In the genomic region with DNA sequence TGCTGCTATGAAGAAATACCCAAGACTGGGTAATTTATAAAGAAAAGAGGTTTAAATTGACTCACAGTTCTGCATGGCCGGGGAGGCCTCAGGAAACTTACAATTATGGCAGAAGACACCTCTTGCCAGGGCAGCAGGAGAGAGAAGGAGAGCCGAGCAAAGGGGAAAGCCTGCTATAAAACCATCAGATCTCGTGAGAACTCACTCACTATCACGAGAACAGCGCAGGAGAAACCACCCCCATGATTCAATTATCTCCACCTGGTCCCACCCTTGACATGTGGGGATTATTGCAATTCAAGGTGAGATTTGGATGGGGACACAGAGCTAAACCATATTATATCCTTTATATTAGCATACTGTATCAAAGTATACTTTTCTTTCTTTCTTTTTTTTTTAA, we compare ENCODE assay signal across 13 cellular contexts. TPM values are rescaled to one million over a fixed set of nuclear protein-coding genes. Genes with fewer than 3 reads are reported as not detected.
DNase-seq lines count a peak whose midpoint lies in the region; ATAC-seq, FAIRE-seq and TF ChIP-seq lines count a peak whose summit lies in the region.
"Not testable (repeated sequence)": the region's sequence is repeated elsewhere in the genome, so short reads cannot be mapped to it uniquely, and the experiment has no call there.
"Had no signal": no experiment of that assay in that cellular context is flagged by ENCODE, and none has a peak within 500 bp of the region (broad histone marks: within the 10 kb centered on the region; RNA-seq: fewer than 3 reads in every experiment).

No MANE protein-coding gene starts in this region.

- TF ChIP-seq EP300 in K562 (IDR thresholded peaks at IDR 0.05; ENCODE audit: low read length); HepG2 (IDR thresholded peaks at IDR 0.05; ENCODE audit: low read depth in 2 of 2, low read length in 2 of 2); HepG2 (CRISPR knock-in tag; IDR thresholded peaks at IDR 0.05; ENCODE audit: borderline replicate concordance): not testable (repeated sequence)

- not testable (repeated sequence) for H3K4me2 ChIP-seq in Karpas-422 (ENCODE audit: low read depth, low read length, poor library complexity, severe bottlenecking); K562 (ENCODE audit: insufficient read depth, low read length)
- H3K4me2 ChIP-seq in HepG2 (ENCODE audit: low read depth, low read length) = peak overlapping the region; percentile 39; the same call in 1 of the 2 replicates

- H3K4me3 Mint-ChIP-seq in endodermal cell = not testable (repeated sequence)

- not testable (repeated sequence) for H4K20me1 ChIP-seq in Karpas-422 (ENCODE audit: insufficient read depth, low read depth, low read length); K562 (replicated peaks; ENCODE audit: control insufficient read depth, insufficient read depth, low read length); HepG2 (ENCODE audit: insufficient read depth, low read length)

- H3K27ac Mint-ChIP-seq in endodermal cell = not testable (repeated sequence)

- FAIRE-seq in K562 (lab: Jason Lieb, UNC); HepG2 (lab: Jason Lieb, UNC): not testable (repeated sequence)

- not testable (repeated sequence) for TF ChIP-seq POLR2A in K562 (conservative IDR thresholded peaks at IDR 0.05); HepG2 (IDR thresholded peaks at IDR 0.05; ENCODE audit: insufficient read depth in 1 of 2, low read depth in 2 of 2, low read length in 2 of 2)

- CTCF ChIA-PET in K562 (lab: Yijun Ruan, JAX; ENCODE audit: low intra/inter-chr PET ratio) = not testable (repeated sequence)
- CTCF ChIA-PET in HepG2 (lab: Yijun Ruan, JAX; ENCODE audit: low intra/inter-chr PET ratio, low total read pairs) = interaction anchor here (0.6 kb wide), 1 partner anchor 40 kb away, joined by 3 read pairs; no protein-coding TSS in a partner anchor

- not testable (repeated sequence) for TF ChIP-seq CTCF in K562 (IDR thresholded peaks at IDR 0.05 in 2 of 3, conservative IDR thresholded peaks at IDR 0.05 in 1 of 3; ENCODE audit: insufficient read depth in 2 of 3, low read depth in 1 of 3, low read length in 3 of 3); endodermal cell (conservative IDR thresholded peaks at IDR 0.05); HepG2 (CRISPR knock-in tag; IDR thresholded peaks at IDR 0.05)

- H3K27me3 Mint-ChIP-seq in endodermal cell (ENCODE audit: insufficient read depth) = not testable (repeated sequence)

- not testable (repeated sequence) for BruUV-seq in K562 (replicated peaks; lab: Mats Ljungman, UMichigan); HepG2 (replicated peaks; lab: Mats Ljungman, UMichigan)

- DNase-seq in Karpas-422 (peak; percentile 39), endodermal cell (peak; percentile 1), ureter (ENCODE audit: low spot score) (peak; percentile 1)
- DNase-seq in K562 (ENCODE audit: extremely low read depth in 1 of 4, low spot score in 3 of 4); HepG2 (ENCODE audit: low spot score): not testable (repeated sequence)
- peak; percentile 20 for DNase-seq in stimulated activated CD8-positive, alpha-beta memory T cell treated with anti-CD3 and anti-CD28 coated beads, Interleukin-4, amount 100 ng/mL, for 48 hours

- POLR2A ChIA-PET in K562 (lab: Yijun Ruan, JAX) = interaction anchor here (1.3 kb wide), 1 partner anchor 17 kb away, joined by 3 read pairs; no protein-coding TSS in a partner anchor
- POLR2A ChIA-PET in HepG2 (lab: Yijun Ruan, JAX) = not testable (repeated sequence)

- not testable (repeated sequence) for H3K9me3 ChIP-seq in Karpas-422 (ENCODE audit: low read length); K562 (replicated peaks; ENCODE audit: control insufficient read depth, insufficient read depth, low read depth, low read length); endodermal cell (ENCODE audit: control insufficient read depth, low read length); HepG2 (ENCODE audit: low read length)

- not testable (repeated sequence) for H3K79me2 ChIP-seq in Karpas-422 (ENCODE audit: low read length); K562 (ENCODE audit: control insufficient read depth, insufficient read depth, low read length); HepG2 (ENCODE audit: insufficient read depth, low read length)

- H3K4me1 ChIP-seq in Karpas-422 (ENCODE audit: low read length) (peaks cover 17% of the 10 kb centered on the region), K562 (replicated peaks in 1 of 2; ENCODE audit: control insufficient read depth in 2 of 2, insufficient read depth in 2 of 2, low read length in 2 of 2) (peaks cover 11% of the 10 kb centered on the region in 2 experiments), HepG2 (ENCODE audit: insufficient read depth, low read length) (peaks cover 20% of the 10 kb centered on the region)
- H3K4me1 ChIP-seq in endodermal cell (ENCODE audit: control insufficient read depth, insufficient read depth, low read length) = not testable (repeated sequence)

- in situ Hi-C loops in K562 (cut with MboI) = not testable (repeated sequence)
- in situ Hi-C loops in HepG2 (cut with HindIII; ENCODE audit: extremely low pct_ligation_motif_present, low pct_unique_long_range_greater_than_20kb) = loop anchor here (25.0 kb wide), 1 partner anchor 518 kb away; no protein-coding TSS in a partner anchor

- H3K9me3 Mint-ChIP-seq in endodermal cell = not testable (repeated sequence)

- not testable (repeated sequence) for ATAC-seq in K562, HepG2

- H3K27ac ChIP-seq in Karpas-422 (ENCODE audit: low read length); K562 (ENCODE audit: extremely low read depth, low read depth, low read length); endodermal cell (ENCODE audit: low read depth, low read length); HepG2 (ENCODE audit: extremely low read length, insufficient read depth, low read length): not testable (repeated sequence)

- TF ChIP-seq RAD21 in K562 (CRISPR knock-in tag; conservative IDR thresholded peaks at IDR 0.05 in 1 of 2, IDR thresholded peaks at IDR 0.05 in 1 of 2); HepG2 (CRISPR knock-in tag; IDR thresholded peaks at IDR 0.05): not testable (repeated sequence)

- not testable (repeated sequence) for H2AFZ ChIP-seq in Karpas-422 (ENCODE audit: low read length); HepG2 (ENCODE audit: low read length)
- peak overlapping the region; percentile 45; the same call in 1 of the 2 replicates for H2AFZ ChIP-seq in K562 (ENCODE audit: low read depth, low read length)

- H3K9ac ChIP-seq in Karpas-422 (ENCODE audit: low read length); K562 (ENCODE audit: insufficient read depth in 1 of 2, low read depth in 2 of 2, low read length in 2 of 2); endodermal cell (ENCODE audit: extremely low read depth, low read length, poor library complexity, severe bottlenecking); HepG2 (ENCODE audit: insufficient read depth, low read depth, low read length): not testable (repeated sequence)

- not testable (repeated sequence) for H3K27me3 ChIP-seq in Karpas-422 (ENCODE audit: low read length); K562 (ENCODE audit: control insufficient read depth in 2 of 2, insufficient read depth in 2 of 2, low read length in 2 of 2); endodermal cell (ENCODE audit: control insufficient read depth, insufficient read depth, low read length, poor library complexity, severe bottlenecking); HepG2 (ENCODE audit: control insufficient read depth in 1 of 2, insufficient read depth in 2 of 2, low read length in 2 of 2)

- not testable (repeated sequence) for H3K4me3 ChIP-seq in Karpas-422 (ENCODE audit: low read length); K562; endodermal cell (ENCODE audit: low read length); HepG2 (replicated peaks in 1 of 3; ENCODE audit: insufficient read depth in 1 of 3, low read depth in 2 of 3, low read length in 3 of 3)

- WGBS in K562 (ENCODE audit: insufficient coverage, low coverage, missing lambda C conversion rate) = 37% methylated on average over 5 of the region's 5 CpGs
- 92 to 100% methylated on average over 2 to 4 of the region's 5 CpGs for WGBS in endodermal cell (ENCODE audit: insufficient coverage in 1 of 2, insufficient read length in 1 of 2), 2 experiments
- WGBS in HepG2 (ENCODE audit: low lambda C conversion rate) = 4% methylated on average over 5 of the region's 5 CpGs

- intact Hi-C loops in K562 (cut with micrococcal nuclease) = not testable (repeated sequence)
- intact Hi-C loops in HepG2 (cut with micrococcal nuclease; ENCODE audit: unreplicated experiment) = loop anchor here (10.0 kb wide), 1 partner anchor 50 kb away; no protein-coding TSS in a partner anchor

- H3K4me1 Mint-ChIP-seq in endodermal cell = not testable (repeated sequence)

- H3K9me2 ChIP-seq in Karpas-422 (replicated peaks; ENCODE audit: insufficient read depth, low read length) = not testable (repeated sequence)

- not testable (repeated sequence) for H3K36me3 ChIP-seq in Karpas-422 (ENCODE audit: insufficient read depth, low read length); K562 (ENCODE audit: control insufficient read depth, insufficient read depth, low read length); endodermal cell (ENCODE audit: control insufficient read depth, insufficient read depth, low read length); HepG2 (replicated peaks in 1 of 2; ENCODE audit: control insufficient read depth in 1 of 2, insufficient read depth in 2 of 2, low read length in 2 of 2)

- H3K36me3 Mint-ChIP-seq in endodermal cell (ENCODE audit: low read depth) = not testable (repeated sequence)

- not testable (repeated sequence) for H3K9me1 ChIP-seq in K562 (ENCODE audit: control insufficient read depth, insufficient read depth, low read length)

RNA-seq across cellular contexts. Expression of a gene that starts 42.2 kb away (rescaled TPM):
- 0.11 TPM in 1 of 2 replicates, not detected in the other for total RNA-seq in Karpas-422 (2014; rRNA removed; shearing (Covaris generic); ENCODE audit: low replicate concordance)
- 0.07 and 1.1 TPM in 2 replicates for total RNA-seq in K562 (2011; cell fraction: chromatin; rRNA removed; ENCODE audit: low replicate concordance)
- total RNA-seq in K562 (2011; cell fraction: nucleolus; rRNA removed) = 0.39 and 1.2 TPM in 2 replicates
- total RNA-seq in K562 (2011; cell fraction: nucleoplasm; rRNA removed) = 0.22 and 0.23 TPM in 2 replicates
- total RNA-seq in K562 (2014; rRNA removed) (0.08 TPM in 1 of 2 replicates, not detected in the other), K562 (2014; rRNA removed; fragmentation: Illumina TruSeq; extraction: Trizol) (not detected in 2 replicates), K562 (2015; rRNA removed; fragmentation: Illumina TruSeq; extraction: Trizol) (under 0.01 TPM in 1 of 2 replicates, not detected in the other), K562 (2021) (0.07 TPM in 2 replicates), endodermal cell (1 to 10 TPM; 1.8 to 3.3 TPM), HepG2 (2016; rRNA removed; fragmentation: Illumina TruSeq; extraction: Trizol) (0.03 and 0.04 TPM in 2 replicates), ureter (31.0 TPM)
- polyA plus RNA-seq in K562 (2011; rRNA removed) (0.04 and 0.08 TPM in 2 replicates), K562 (2014; fragmentation: Illumina TruSeq; extraction: Trizol) (0.01 and 0.03 TPM in 2 replicates), K562 (2014; fragmentation: Nextera tagmentation; extraction: Ambion mirVana) (not detected), K562 (2014; rRNA removed) (not detected in 2 replicates), HepG2 (2011; rRNA removed) (0.01 and 0.03 TPM in 2 replicates)
- polyA plus RNA-seq in K562 (2011; cell fraction: cytosol; rRNA removed) = 0.06 and 0.16 TPM in 2 replicates
- polyA plus RNA-seq in K562 (2011; cell fraction: nucleus; rRNA removed) = 0.21 and 0.73 TPM in 2 replicates
- polyA plus RNA-seq in K562 (2012) = 0.10 and 0.32 TPM in 2 replicates
- polyA minus RNA-seq in K562 (2011; rRNA and poly(A)+ RNA removed) = 0.09 and 0.11 TPM in 2 replicates
- polyA minus RNA-seq in K562 (2011; cell fraction: cytosol; rRNA and poly(A)+ RNA removed) = 0.29 and 0.73 TPM in 2 replicates
- polyA minus RNA-seq in K562 (2011; cell fraction: nucleus; rRNA and poly(A)+ RNA removed) = 0.33 and 0.40 TPM in 2 replicates
- 3.4 TPM for polyA plus RNA-seq in endodermal cell (2013, experiment 1 of 2)
- polyA plus RNA-seq in endodermal cell (2013, experiment 2 of 2) = 3.3 TPM
- total RNA-seq in HepG2 (2016; cell fraction: cytosol; rRNA removed; fragmentation: Illumina TruSeq; extraction: Trizol; ENCODE audit: low read depth) = not detected in 2 replicates
- total RNA-seq in HepG2 (2016; cell fraction: insoluble cytoplasmic fraction; rRNA removed; fragmentation: Illumina TruSeq; extraction: Trizol) = 0.01 and 0.02 TPM in 2 replicates
- not detected in 2 replicates for total RNA-seq in HepG2 (2016; cell fraction: membrane; rRNA removed; fragmentation: Illumina TruSeq; extraction: Trizol)
- total RNA-seq in HepG2 (2016; cell fraction: nucleus; rRNA removed; fragmentation: Illumina TruSeq; extraction: Trizol) = 0.06 and 0.09 TPM in 2 replicates
- polyA plus RNA-seq in HepG2 (2011; cell fraction: cytosol; rRNA removed) = 0.01 TPM in 2 replicates
- 0.14 and 0.19 TPM in 2 replicates for polyA plus RNA-seq in HepG2 (2011; cell fraction: nucleus; rRNA removed)
- polyA plus RNA-seq in HepG2 (2012) = 0.03 and 0.04 TPM in 2 replicates
- not detected in 2 replicates for polyA plus RNA-seq in HepG2 (2016; cell fraction: cytosol; fragmentation: Illumina TruSeq; extraction: Trizol; ENCODE audit: low read depth)
- not detected in 2 replicates for polyA plus RNA-seq in HepG2 (2016; cell fraction: insoluble cytoplasmic fraction; fragmentation: Illumina TruSeq; extraction: Trizol; ENCODE audit: low read depth)
- not detected in 2 replicates for polyA plus RNA-seq in HepG2 (2016; cell fraction: membrane; fragmentation: Illumina TruSeq; extraction: Trizol; ENCODE audit: low read depth)
- not detected in 2 replicates for polyA plus RNA-seq in HepG2 (2016; cell fraction: nucleus; fragmentation: Illumina TruSeq; extraction: Trizol; ENCODE audit: insufficient read depth, low read depth)
- 0.08 and 24.5 TPM in 2 replicates for polyA minus RNA-seq in HepG2 (2011; rRNA and poly(A)+ RNA removed; ENCODE audit: low replicate concordance)
- 0.18 TPM in 1 of 2 replicates, not detected in the other for polyA minus RNA-seq in HepG2 (2011; cell fraction: cytosol; rRNA and poly(A)+ RNA removed)
- polyA minus RNA-seq in HepG2 (2011; cell fraction: nucleus; rRNA and poly(A)+ RNA removed) = 0.12 and 0.13 TPM in 2 replicates
- total RNA-seq: Calu3; CD4-positive, alpha-beta memory T cell; CD4-positive, alpha-beta T cell; CD4-positive, CD25-positive, alpha-beta regulatory T cell; CD8-positive, alpha-beta memory T cell; CD8-positive, alpha-beta T cell had no signal
- polyA plus RNA-seq: CD14-positive monocyte; CD4-positive, alpha-beta memory T cell; CD4-positive, CD25-positive, alpha-beta regulatory T cell; CD8-positive, alpha-beta memory T cell had no signal
